ENCODE assay signal across 9 cellular contexts in the genomic region with DNA sequence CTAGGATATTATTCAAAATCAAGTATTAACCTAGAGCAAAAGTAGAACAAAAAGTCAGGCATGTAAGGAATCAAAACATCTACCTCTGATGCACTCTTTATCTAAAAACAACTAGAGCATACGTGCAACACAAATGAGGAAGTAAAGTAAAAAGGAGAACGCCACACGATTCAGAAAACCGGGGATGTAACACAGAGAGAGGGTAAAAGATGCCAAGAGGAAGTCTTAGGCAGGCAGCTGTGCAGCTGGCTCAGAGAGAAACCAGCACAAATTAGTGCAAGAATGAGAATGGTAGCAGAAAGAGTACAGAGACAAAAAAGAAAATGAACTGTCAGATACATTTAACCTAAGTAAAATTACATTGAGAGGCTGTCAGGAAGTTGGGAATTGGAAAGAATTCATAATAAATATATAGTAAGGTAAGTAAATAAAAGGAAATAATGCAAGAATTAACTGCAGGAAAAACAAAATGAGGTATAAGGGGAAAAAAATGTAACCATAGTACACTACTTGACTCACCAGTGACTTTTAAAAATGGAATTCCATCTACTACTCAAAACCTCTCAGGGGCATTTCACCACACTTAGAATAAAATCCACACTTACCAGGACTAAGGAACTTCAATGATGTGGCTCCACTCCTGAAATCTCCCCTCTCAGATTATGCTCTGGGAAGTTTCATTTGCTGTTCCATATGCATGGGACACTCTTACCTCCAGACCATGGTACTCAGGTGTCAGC. TPM values are rescaled to one million over a fixed set of nuclear protein-coding genes. Genes with fewer than 3 reads are reported as not detected.
DNase-seq lines count a peak whose midpoint lies in the region; ATAC-seq, FAIRE-seq and TF ChIP-seq lines count a peak whose summit lies in the region.
"Had no signal": no experiment of that assay in that cellular context is flagged by ENCODE, and none has a peak within 500 bp of the region (broad histone marks: within the 10 kb centered on the region; RNA-seq: fewer than 3 reads in every experiment).

No MANE protein-coding gene starts in this region.

- RAD21 ChIA-PET in GM12878 (lab: Charles Lee; ENCODE audit: unreplicated experiment) = interaction anchor here (1.3 kb wide), 1 partner anchor 15 kb away, joined by 4 read pairs; no protein-coding TSS in a partner anchor

- no peak for TF ChIP-seq RAD21 in GM12878 (IDR thresholded peaks at IDR 0.05; ENCODE audit: insufficient read depth, low read depth, low read length)

- H3K4me1 ChIP-seq in DND-41 (ENCODE audit: insufficient read depth, low read length) (peaks cover 18% of the 10 kb centered on the region), GM12878 (ENCODE audit: control insufficient read depth, insufficient read depth, low read length) (peaks cover 24% of the 10 kb centered on the region), HAP-1 (peaks cover 16% of the 10 kb centered on the region)
- H3K4me1 ChIP-seq: stomach had no signal

- peaks cover 95% of the 10 kb centered on the region for H3K79me2 ChIP-seq in DND-41 (ENCODE audit: insufficient read depth, low read length)
- peaks cover 20% of the 10 kb centered on the region for H3K79me2 ChIP-seq in GM12878 (ENCODE audit: control insufficient read depth, insufficient read depth, low read length)

- ATAC-seq in DND-41 (ENCODE audit: insufficient read depth, low read depth) = peak; percentile 80
- peak; percentile 91 for ATAC-seq in GM21360 (IDR thresholded peaks at IDR 0.05; ENCODE audit: unreplicated experiment)
- peak; percentile 95 for ATAC-seq in HG03432 (IDR thresholded peaks at IDR 0.05; ENCODE audit: unreplicated experiment)
- peak; percentile 91 for ATAC-seq in GM12878

- POLR2A ChIA-PET in GM12878 (lab: Charles Lee) = interaction anchor here (0.7 kb wide), 1 partner anchor 13 kb away, joined by 3 read pairs; no protein-coding TSS in a partner anchor

- peak; percentile 95 for FAIRE-seq in GM12878 (lab: Jason Lieb, UNC)

- TF ChIP-seq CTCF in DND-41 (IDR thresholded peaks at IDR 0.05; ENCODE audit: borderline replicate concordance, extremely low read depth, low read length, poor library complexity, severe bottlenecking) (no peak), GM12878 (IDR thresholded peaks at IDR 0.05 in 2 of 3, conservative IDR thresholded peaks at IDR 0.05 in 1 of 3; ENCODE audit: control insufficient read depth in 2 of 3, extremely low read depth in 1 of 3, insufficient read depth in 1 of 3, low read depth in 3 of 3, low read length in 3 of 3) (no peak)

- CTCF ChIA-PET in GM12878 (lab: Yijun Ruan, JAX) = interaction anchor here (0.9 to 2.0 kb wide), 4 partner anchors 8 to 79 kb away, joined by 3 to 6 read pairs (median 4); no protein-coding TSS in a partner anchor

- H3K27me3 ChIP-seq in DND-41 (ENCODE audit: insufficient read depth, low read length, poor library complexity) (no peaks in the 10 kb centered on the region), GM12878 (replicated peaks in 1 of 2; ENCODE audit: control insufficient read depth in 2 of 2, insufficient read depth in 2 of 2, low read length in 1 of 2) (no peaks in the 10 kb centered on the region), HAP-1 (ENCODE audit: low read depth) (no peaks in the 10 kb centered on the region)
- H3K27me3 ChIP-seq: stomach had no signal

- 0 out of 2 replicates have a peak, but pooled peaks cover 3% of the 10 kb centered on the region for H3K36me3 ChIP-seq in DND-41 (ENCODE audit: insufficient read depth, low read length)
- no peaks in the 10 kb centered on the region for H3K36me3 ChIP-seq in GM12878 (ENCODE audit: control insufficient read depth in 2 of 2, insufficient read depth in 2 of 2, low read length in 1 of 2)
- peaks cover 8% of the 10 kb centered on the region for H3K36me3 ChIP-seq in HAP-1 (replicated peaks)
- H3K36me3 ChIP-seq: stomach had no signal

- TF ChIP-seq EP300 in GM12878 (IDR thresholded peaks at IDR 0.05; ENCODE audit: borderline replicate concordance in 1 of 2, control insufficient read depth in 1 of 2, low read depth in 2 of 2, low read length in 2 of 2) = peak in 1 of 2 experiments; percentile 53; a peak in 1 of 4 replicates

- H4K20me1 ChIP-seq in DND-41 (ENCODE audit: insufficient read depth, low read length) (peaks cover 33% of the 10 kb centered on the region; the same call in 1 of the 2 replicates), GM12878 (ENCODE audit: control insufficient read depth, insufficient read depth) (no peaks in the 10 kb centered on the region)

- WGBS in GM12878 (ENCODE audit: insufficient coverage, insufficient replicate concordance, low lambda C conversion rate, missing lambda C conversion rate) = 1% methylated on average over 4 of the region's 4 CpGs

- intact Hi-C loops in GM12878 (cut with micrococcal nuclease; ENCODE audit: unreplicated experiment) = no loop called here

- H2AFZ ChIP-seq in DND-41 (ENCODE audit: low read depth, low read length) = no peak overlapping the region; the same call in 1 of the 2 replicates
- H2AFZ ChIP-seq in GM12878 (ENCODE audit: control insufficient read depth, low read depth, low read length) = no peak overlapping the region

- SMC1A ChIA-PET in GM12878 (lab: Charles Lee; ENCODE audit: uncharacterized antibody, unreplicated experiment) = interaction anchor here (0.8 to 3.0 kb wide), 6 partner anchors 10 to 185 kb away, joined by 3 to 12 read pairs (median 4); no protein-coding TSS in a partner anchor

- H3K27ac ChIP-seq in DND-41 (ENCODE audit: low read length) (peak overlapping the region; percentile 39; the same call in 1 of the 2 replicates), GM12878 (ENCODE audit: control insufficient read depth, insufficient read depth) (peak overlapping the region; percentile 50)
- H3K27ac ChIP-seq: stomach had no signal

- H3K9me3 ChIP-seq in DND-41 (ENCODE audit: insufficient read depth, low read length, severe bottlenecking) (no peaks in the 10 kb centered on the region), GM12878 (replicated peaks; ENCODE audit: control insufficient read depth, insufficient read depth, low read length) (peaks cover 5% of the 10 kb centered on the region; the same call in 2 of the 3 replicates), HAP-1 (peaks cover 7% of the 10 kb centered on the region; the same call in 1 of the 2 replicates)
- H3K9me3 ChIP-seq: stomach had no signal

- H3K9ac ChIP-seq in DND-41 (ENCODE audit: low read depth, low read length) = no peak overlapping the region
- peak overlapping the region; percentile 29; the same call in 1 of the 2 replicates for H3K9ac ChIP-seq in GM12878 (ENCODE audit: control insufficient read depth, insufficient read depth, low read length)

- in situ Hi-C loops in GM12878 (cut with MboI) = no loop called here
- in situ Hi-C loops in HAP-1 (cut with MboI; ENCODE audit: low sequenced_read_pairs) = no loop called here

- peak; percentile 35 for DNase-seq in DND-41
- DNase-seq in GM12878 (ENCODE audit: low read depth, low spot score) = peak; percentile 79
- no peak for DNase-seq in LoVo (ENCODE audit: low spot score)
- no peak for DNase-seq in HAP-1 (ENCODE audit: low spot score in 2 of 2)
- DNase-seq in NCI-H2081 (lab: John Stamatoyannopoulos, UW) = no peak
- DNase-seq in NCI-H2196 treated with DMSO at 0.1 percent for 48 hours (lab: John Stamatoyannopoulos, UW; ENCODE audit: unreplicated experiment) = no peak
- DNase-seq: stomach had no signal

- H3K4me3 ChIP-seq in DND-41 (ENCODE audit: low read depth in 1 of 2, low read length in 2 of 2) (no peak overlapping the region), GM12878 (0 out of 2 replicates have a peak overlapping the region, but pooled peaks have one; percentile 45), HAP-1 (no peak overlapping the region)
- H3K4me3 ChIP-seq: stomach had no signal

- TF ChIP-seq POLR2A in GM12878 (IDR thresholded peaks at IDR 0.05; ENCODE audit: low read depth, low read length) = no peak

- BruUV-seq in GM12878 (replicated peaks; lab: Mats Ljungman, UMichigan) = no TSS peak

- 0 out of 2 replicates have a peak overlapping the region, but pooled peaks have one; percentile 7 for H3K4me2 ChIP-seq in DND-41 (ENCODE audit: insufficient read depth, low read length)
- H3K4me2 ChIP-seq in GM12878 (ENCODE audit: control insufficient read depth, insufficient read depth) = peak overlapping the region; percentile 83

TF ChIP-seq in GM12878, 131 proteins besides CTCF, POLR2A, EP300 and RAD21 (continues in another document):
- TF ChIP-seq TCF3 (IDR thresholded peaks at IDR 0.05; ENCODE audit: borderline replicate concordance, insufficient read depth, low read depth, low read length) (peak; percentile 67; the same call in 1 of the 2 replicates), MTA2 (IDR thresholded peaks at IDR 0.05; ENCODE audit: low read depth) (peak; percentile 61), HDAC6 (IDR thresholded peaks at IDR 0.05; ENCODE audit: unreplicated experiment) (no peak), ZNF207 (IDR thresholded peaks at IDR 0.05; ENCODE audit: borderline replicate concordance) (no peak), RBBP5 (conservative IDR thresholded peaks at IDR 0.05) (no peak)
- TF ChIP-seq, protein P1, sequence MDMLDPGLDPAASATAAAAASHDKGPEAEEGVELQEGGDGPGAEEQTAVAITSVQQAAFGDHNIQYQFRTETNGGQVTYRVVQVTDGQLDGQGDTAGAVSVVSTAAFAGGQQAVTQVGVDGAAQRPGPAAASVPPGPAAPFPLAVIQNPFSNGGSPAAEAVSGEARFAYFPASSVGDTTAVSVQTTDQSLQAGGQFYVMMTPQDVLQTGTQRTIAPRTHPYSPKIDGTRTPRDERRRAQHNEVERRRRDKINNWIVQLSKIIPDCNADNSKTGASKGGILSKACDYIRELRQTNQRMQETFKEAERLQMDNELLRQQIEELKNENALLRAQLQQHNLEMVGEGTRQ (IDR thresholded peaks at IDR 0.05; ENCODE audit: borderline replicate concordance, low read depth, low read length) = no peak

RNA-seq across cellular contexts. Expression of gene BCAT1, which starts 17.1 kb away (rescaled TPM):
- 74.1 and 84.6 TPM in 2 replicates for total RNA-seq in GM12878 (2013; cell fraction: nucleolus; rRNA removed)
- 89.3 and 106 TPM in 2 replicates for total RNA-seq in GM12878 (2014; rRNA removed)
- total RNA-seq in GM12878 (2014; rRNA removed; fragmentation: Illumina TruSeq; extraction: Trizol) = 122 and 123 TPM in 2 replicates
- total RNA-seq in GM12878 (2021) = 187 and 203 TPM in 2 replicates
- polyA plus RNA-seq in GM12878 (2011; ENCODE audit: low read depth) = 14.8 TPM
- 31.2 and 47.4 TPM in 2 replicates for polyA plus RNA-seq in GM12878 (2011; rRNA removed)
- polyA plus RNA-seq in GM12878 (2011; cell fraction: cytosol; rRNA removed) = 10.6 and 17.6 TPM in 2 replicates
- polyA plus RNA-seq in GM12878 (2011; cell fraction: nucleus; rRNA removed) = 15.1 and 18.7 TPM in 2 replicates
- 21.9 and 34.6 TPM in 2 replicates for polyA plus RNA-seq in GM12878 (2012)
- polyA plus RNA-seq in GM12878 (2014; fragmentation: Illumina TruSeq; extraction: Trizol) = 74.4 and 107 TPM in 2 replicates
- 10 to 100 TPM; 26.2 to 38.1 TPM for polyA plus RNA-seq in GM12878 (2014; fragmentation: Nextera tagmentation; extraction: Ambion mirVana)
- 44.6 and 50.4 TPM in 2 replicates for polyA plus RNA-seq in GM12878 (2014; rRNA removed)
- polyA plus RNA-seq in GM12878 (2016; fragmentation: Nextera tagmentation; extraction: Ambion mirVana) = 100 to 1,000 TPM; 153 to 162 TPM
- polyA minus RNA-seq in GM12878 (2011; rRNA and poly(A)+ RNA removed) = 61.8 and 62.7 TPM in 2 replicates
- polyA minus RNA-seq in GM12878 (2011; cell fraction: cytosol; rRNA and poly(A)+ RNA removed) = 35.9 and 38.3 TPM in 2 replicates
- polyA minus RNA-seq in GM12878 (2011; cell fraction: nucleus; rRNA and poly(A)+ RNA removed) = 27.0 and 40.6 TPM in 2 replicates

Comparison
In these comparisons a context has a peak if more than half of its experiments do, and no peak if none do; other contexts are left out.
1. DNase-seq: peak in DND-41 (single experiment) and GM12878 (single experiment); none in LoVo (single experiment), HAP-1 (0 of 2), NCI-H2081 (0 of 2) and NCI-H2196 treated with DMSO at 0.1 percent for 48 hours (single experiment).
2. Peak in every context shown above with its lines, with median percentiles within 50 percentile points of each other: ATAC-seq.